1 cellular context compared by ENCODE assay signal in the genomic region with DNA sequence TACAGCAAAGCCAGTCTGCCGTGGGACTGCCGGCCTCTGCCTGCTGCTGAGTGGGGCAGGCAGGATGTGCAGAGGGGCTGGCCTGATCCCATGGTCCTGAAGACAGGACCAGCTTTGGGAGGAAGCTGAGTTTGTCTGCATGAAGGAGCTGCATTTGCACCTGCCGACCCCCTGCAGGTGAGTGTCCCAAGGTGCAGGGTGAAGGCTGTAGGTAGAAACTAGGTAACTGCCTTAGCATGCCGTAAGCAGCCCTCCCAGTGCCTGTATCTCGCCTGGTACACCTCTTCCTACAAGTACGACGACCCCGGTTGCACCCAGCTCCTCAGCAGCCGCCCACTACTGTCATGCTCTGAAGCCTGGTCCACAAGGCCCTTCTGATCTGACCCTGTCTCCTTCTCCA.
TF ChIP-seq lines count a peak whose summit lies in the region.

No MANE protein-coding gene starts in this region.

TF ChIP-seq in IMR-90, 13 proteins besides CTCF, POLR2A, EP300 and RAD21:
- TF ChIP-seq FOS (IDR thresholded peaks at IDR 0.05; ENCODE audit: low read depth, low read length) (no peak), CHD1 (IDR thresholded peaks at IDR 0.05; ENCODE audit: low read depth, low read length) (no peak), MAFK (IDR thresholded peaks at IDR 0.05; ENCODE audit: low read depth, low read length) (no peak), BHLHE40 (IDR thresholded peaks at IDR 0.05; ENCODE audit: low read depth, low read length) (no peak), CEBPB (IDR thresholded peaks at IDR 0.05; ENCODE audit: low read depth, low read length) (no peak), MXI1 (IDR thresholded peaks at IDR 0.05; ENCODE audit: borderline replicate concordance, low read depth, low read length) (no peak), MAZ (IDR thresholded peaks at IDR 0.05; ENCODE audit: borderline replicate concordance, low read depth, low read length) (no peak), RFX5 (IDR thresholded peaks at IDR 0.05; ENCODE audit: low read depth, low read length) (no peak), SMC3 (IDR thresholded peaks at IDR 0.05; ENCODE audit: low read depth, low read length) (no peak), NFE2L2 (IDR thresholded peaks at IDR 0.05; ENCODE audit: low read depth, low read length) (no peak), RCOR1 (IDR thresholded peaks at IDR 0.05; ENCODE audit: insufficient replicate concordance, low read length) (no peak)
- TF ChIP-seq, protein P1, sequence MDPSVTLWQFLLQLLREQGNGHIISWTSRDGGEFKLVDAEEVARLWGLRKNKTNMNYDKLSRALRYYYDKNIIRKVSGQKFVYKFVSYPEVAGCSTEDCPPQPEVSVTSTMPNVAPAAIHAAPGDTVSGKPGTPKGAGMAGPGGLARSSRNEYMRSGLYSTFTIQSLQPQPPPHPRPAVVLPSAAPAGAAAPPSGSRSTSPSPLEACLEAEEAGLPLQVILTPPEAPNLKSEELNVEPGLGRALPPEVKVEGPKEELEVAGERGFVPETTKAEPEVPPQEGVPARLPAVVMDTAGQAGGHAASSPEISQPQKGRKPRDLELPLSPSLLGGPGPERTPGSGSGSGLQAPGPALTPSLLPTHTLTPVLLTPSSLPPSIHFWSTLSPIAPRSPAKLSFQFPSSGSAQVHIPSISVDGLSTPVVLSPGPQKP (IDR thresholded peaks at IDR 0.05; ENCODE audit: borderline replicate concordance, low read depth, low read length): no peak
- TF ChIP-seq, protein P2, sequence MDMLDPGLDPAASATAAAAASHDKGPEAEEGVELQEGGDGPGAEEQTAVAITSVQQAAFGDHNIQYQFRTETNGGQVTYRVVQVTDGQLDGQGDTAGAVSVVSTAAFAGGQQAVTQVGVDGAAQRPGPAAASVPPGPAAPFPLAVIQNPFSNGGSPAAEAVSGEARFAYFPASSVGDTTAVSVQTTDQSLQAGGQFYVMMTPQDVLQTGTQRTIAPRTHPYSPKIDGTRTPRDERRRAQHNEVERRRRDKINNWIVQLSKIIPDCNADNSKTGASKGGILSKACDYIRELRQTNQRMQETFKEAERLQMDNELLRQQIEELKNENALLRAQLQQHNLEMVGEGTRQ (IDR thresholded peaks at IDR 0.05; ENCODE audit: low read depth, low read length): no peak
